In the genomic region with DNA sequence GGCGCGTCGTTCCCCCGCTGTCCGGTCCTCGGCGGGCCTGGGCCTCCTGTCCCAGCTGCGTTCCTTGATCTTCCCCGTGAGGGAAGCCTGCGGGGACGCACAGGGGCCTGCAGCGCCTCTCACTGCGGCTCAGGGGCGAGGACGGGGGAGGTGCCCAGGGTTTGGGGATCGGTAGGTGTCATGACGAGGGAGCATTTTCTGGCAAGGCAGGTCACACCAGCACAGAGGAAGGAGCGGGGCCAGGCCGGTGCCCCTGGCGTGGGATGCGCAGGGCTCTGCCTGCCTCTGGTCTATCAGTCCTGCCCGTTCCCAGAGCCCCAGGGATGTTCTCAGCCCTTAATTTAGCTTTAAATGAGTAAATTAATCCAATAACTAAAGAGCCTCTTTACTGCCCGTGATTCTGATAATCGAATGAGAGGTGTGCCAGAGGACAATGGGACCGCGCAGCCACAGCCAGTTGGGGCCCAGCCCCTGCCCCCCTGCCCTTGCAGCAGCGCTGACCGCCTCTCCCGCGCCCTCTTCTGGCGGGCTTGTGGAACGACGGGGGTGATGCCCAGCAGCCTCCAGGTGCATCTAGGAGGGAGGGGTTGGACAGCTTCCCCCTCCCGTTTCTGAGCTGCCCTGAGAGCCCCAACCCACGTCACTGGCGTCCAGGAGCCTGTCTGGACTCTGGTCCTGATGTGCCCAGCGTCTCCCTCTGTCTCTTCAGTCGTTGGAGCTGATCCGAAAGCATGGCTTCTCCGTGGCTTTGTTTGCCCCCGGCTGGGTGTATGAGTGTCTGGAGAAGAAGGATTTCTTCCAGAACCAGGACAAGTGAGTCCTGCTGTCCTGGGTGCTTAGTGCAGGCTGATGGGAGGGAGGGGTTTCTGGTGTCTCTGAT, we compare ENCODE assay signal across 8 cellular contexts. TPM values are rescaled to one million over a fixed set of nuclear protein-coding genes. Genes with fewer than 3 reads are reported as not detected.
DNase-seq lines count a peak whose midpoint lies in the region; ATAC-seq and TF ChIP-seq lines count a peak whose summit lies in the region.

No MANE protein-coding gene starts in this region.

- ATAC-seq in GM23338 (peak; percentile 88), RWPE2 (ENCODE audit: low read depth) (0 out of 3 replicates have a peak, but pooled peaks have one; percentile 40), GM18858 (IDR thresholded peaks at IDR 0.05; ENCODE audit: unreplicated experiment) (no peak), HG03571 (IDR thresholded peaks at IDR 0.05; ENCODE audit: unreplicated experiment) (no peak)
- ATAC-seq in activated naive CD8-positive, alpha-beta T cell treated with anti-CD3 and anti-CD28 coated beads, Interleukin-2, amount 50 U/mL, for 24 hours: no peak

- H3K9me3 Mint-ChIP-seq in GM23338: peaks cover 4% of the 10 kb centered on the region; the same call in 1 of the 3 replicates
- no peaks in the 10 kb centered on the region for H3K9me3 Mint-ChIP-seq in activated naive CD8-positive, alpha-beta T cell treated with anti-CD3 and anti-CD28 coated beads, Interleukin-2, amount 50 U/mL, for 24 hours

- no peaks in the 10 kb centered on the region for H3K9me3 ChIP-seq in RWPE2 (ENCODE audit: severe bottlenecking)
- no peaks in the 10 kb centered on the region for H3K9me3 ChIP-seq in hepatocyte (ENCODE audit: low read depth)

- H3K4me3 ChIP-seq in AG10803 (ENCODE audit: low read length) (no peak overlapping the region), GM23338 (no peak overlapping the region), RWPE2 (ENCODE audit: severe bottlenecking) (no peak overlapping the region), hepatocyte (no peak overlapping the region)

- H4K20me1 ChIP-seq in GM23338 (replicated peaks; ENCODE audit: insufficient read depth) (no peaks in the 10 kb centered on the region), hepatocyte (ENCODE audit: insufficient read depth, poor library complexity, severe bottlenecking) (no peaks in the 10 kb centered on the region)

- no peak overlapping the region for H3K27ac Mint-ChIP-seq in GM23338
- H3K27ac Mint-ChIP-seq in activated naive CD8-positive, alpha-beta T cell treated with anti-CD3 and anti-CD28 coated beads, Interleukin-2, amount 50 U/mL, for 24 hours: no peak overlapping the region

- TF ChIP-seq CTCF in AG10803 (conservative IDR thresholded peaks at IDR 0.05; ENCODE audit: low read length) (peak; percentile 77), GM23338 (conservative IDR thresholded peaks at IDR 0.05; ENCODE audit: low read depth in 2 of 2) (peak; percentile 89 to 90), RWPE2 (IDR thresholded peaks at IDR 0.05; ENCODE audit: poor library complexity, severe bottlenecking) (peak; percentile 79), hepatocyte (IDR thresholded peaks at IDR 0.05; ENCODE audit: poor library complexity) (peak; percentile 65)

- H3K4me1 ChIP-seq in GM23338 (ENCODE audit: insufficient read depth) (no peaks in the 10 kb centered on the region), RWPE2 (ENCODE audit: insufficient read depth, poor library complexity, severe bottlenecking) (no peaks in the 10 kb centered on the region), hepatocyte (ENCODE audit: insufficient read depth) (no peaks in the 10 kb centered on the region)

- H3K79me2 ChIP-seq in GM23338 (replicated peaks; ENCODE audit: insufficient read depth) (no peaks in the 10 kb centered on the region), hepatocyte (no peaks in the 10 kb centered on the region)

- peaks cover 42% of the 10 kb centered on the region for H3K36me3 Mint-ChIP-seq in GM23338 (ENCODE audit: low read depth)
- peaks cover 4% of the 10 kb centered on the region for H3K36me3 Mint-ChIP-seq in activated naive CD8-positive, alpha-beta T cell treated with anti-CD3 and anti-CD28 coated beads, Interleukin-2, amount 50 U/mL, for 24 hours (ENCODE audit: low read depth)

- H3K36me3 ChIP-seq in GM23338 (ENCODE audit: insufficient read depth): peaks cover 3% of the 10 kb centered on the region; the same call in 1 of the 2 replicates
- H3K36me3 ChIP-seq in RWPE2 (ENCODE audit: low read depth): peaks cover 42% of the 10 kb centered on the region
- no peaks in the 10 kb centered on the region for H3K36me3 ChIP-seq in hepatocyte (replicated peaks; ENCODE audit: insufficient read depth, low read depth)

- H2AFZ ChIP-seq in GM23338 (no peak overlapping the region), hepatocyte (no peak overlapping the region)

- H3K4me2 ChIP-seq in GM23338 (no peak overlapping the region), hepatocyte (no peak overlapping the region)

- H3K4me3 Mint-ChIP-seq in GM23338: no peak overlapping the region
- H3K4me3 Mint-ChIP-seq in activated naive CD8-positive, alpha-beta T cell treated with anti-CD3 and anti-CD28 coated beads, Interleukin-2, amount 50 U/mL, for 24 hours: no peak overlapping the region

- no peaks in the 10 kb centered on the region for H3K9me2 ChIP-seq in GM23338 (ENCODE audit: insufficient read depth)
- no peaks in the 10 kb centered on the region for H3K9me2 ChIP-seq in hepatocyte (replicated peaks; ENCODE audit: insufficient read depth)

- H3K27me3 Mint-ChIP-seq in GM23338 (ENCODE audit: insufficient read depth, low read depth, poor library complexity): peaks cover 7% of the 10 kb centered on the region
- H3K27me3 Mint-ChIP-seq in activated naive CD8-positive, alpha-beta T cell treated with anti-CD3 and anti-CD28 coated beads, Interleukin-2, amount 50 U/mL, for 24 hours: no peaks in the 10 kb centered on the region

- H3F3A ChIP-seq in GM23338 (replicated peaks; ENCODE audit: low read depth): no peaks in the 10 kb centered on the region

- 73% methylated on average over 41 of the region's 41 CpGs for WGBS in hepatocyte (ENCODE audit: low lambda C conversion rate, missing lambda C conversion rate)

- DNase-seq in AG10803 (ENCODE audit: low read depth): peak; percentile 20
- DNase-seq in GM23338 (ENCODE audit: low spot score): peak; percentile 78
- no peak for DNase-seq in RWPE2 (ENCODE audit: low spot score)
- peak; percentile 67 for DNase-seq in activated naive CD8-positive, alpha-beta T cell treated with anti-CD3 and anti-CD28 coated beads, Interleukin-2, amount 50 U/mL, for 24 hours
- DNase-seq in hepatocyte (ENCODE audit: low spot score): peak; percentile 73
- DNase-seq in stimulated activated CD4-positive, alpha-beta T cell treated with anti-CD3 and anti-CD28 coated beads, Interleukin-2, amount 100 ng/mL, for 48 hours: peak; percentile 52 to 53

- H3K27ac ChIP-seq in GM23338 (ENCODE audit: low read depth) (no peak overlapping the region), RWPE2 (ENCODE audit: poor library complexity, severe bottlenecking) (no peak overlapping the region), hepatocyte (no peak overlapping the region)

- no peaks in the 10 kb centered on the region for H3K4me1 Mint-ChIP-seq in GM23338
- H3K4me1 Mint-ChIP-seq in activated naive CD8-positive, alpha-beta T cell treated with anti-CD3 and anti-CD28 coated beads, Interleukin-2, amount 50 U/mL, for 24 hours: no peaks in the 10 kb centered on the region

- H3K27me3 ChIP-seq in GM23338 (ENCODE audit: insufficient read depth) (no peaks in the 10 kb centered on the region), RWPE2 (ENCODE audit: insufficient read depth, poor library complexity, severe bottlenecking) (no peaks in the 10 kb centered on the region), hepatocyte (no peaks in the 10 kb centered on the region)

TF ChIP-seq in GM23338, 12 proteins besides CTCF, POLR2A, EP300 and RAD21 (continues in another document):
- TF ChIP-seq EZH2phosphoT487 (IDR thresholded peaks at IDR 0.05; ENCODE audit: unreplicated experiment): no peak
- no peak for TF ChIP-seq ZNF114 (CRISPR knock-in tag; IDR thresholded peaks at IDR 0.05)
- TF ChIP-seq, protein P1, sequence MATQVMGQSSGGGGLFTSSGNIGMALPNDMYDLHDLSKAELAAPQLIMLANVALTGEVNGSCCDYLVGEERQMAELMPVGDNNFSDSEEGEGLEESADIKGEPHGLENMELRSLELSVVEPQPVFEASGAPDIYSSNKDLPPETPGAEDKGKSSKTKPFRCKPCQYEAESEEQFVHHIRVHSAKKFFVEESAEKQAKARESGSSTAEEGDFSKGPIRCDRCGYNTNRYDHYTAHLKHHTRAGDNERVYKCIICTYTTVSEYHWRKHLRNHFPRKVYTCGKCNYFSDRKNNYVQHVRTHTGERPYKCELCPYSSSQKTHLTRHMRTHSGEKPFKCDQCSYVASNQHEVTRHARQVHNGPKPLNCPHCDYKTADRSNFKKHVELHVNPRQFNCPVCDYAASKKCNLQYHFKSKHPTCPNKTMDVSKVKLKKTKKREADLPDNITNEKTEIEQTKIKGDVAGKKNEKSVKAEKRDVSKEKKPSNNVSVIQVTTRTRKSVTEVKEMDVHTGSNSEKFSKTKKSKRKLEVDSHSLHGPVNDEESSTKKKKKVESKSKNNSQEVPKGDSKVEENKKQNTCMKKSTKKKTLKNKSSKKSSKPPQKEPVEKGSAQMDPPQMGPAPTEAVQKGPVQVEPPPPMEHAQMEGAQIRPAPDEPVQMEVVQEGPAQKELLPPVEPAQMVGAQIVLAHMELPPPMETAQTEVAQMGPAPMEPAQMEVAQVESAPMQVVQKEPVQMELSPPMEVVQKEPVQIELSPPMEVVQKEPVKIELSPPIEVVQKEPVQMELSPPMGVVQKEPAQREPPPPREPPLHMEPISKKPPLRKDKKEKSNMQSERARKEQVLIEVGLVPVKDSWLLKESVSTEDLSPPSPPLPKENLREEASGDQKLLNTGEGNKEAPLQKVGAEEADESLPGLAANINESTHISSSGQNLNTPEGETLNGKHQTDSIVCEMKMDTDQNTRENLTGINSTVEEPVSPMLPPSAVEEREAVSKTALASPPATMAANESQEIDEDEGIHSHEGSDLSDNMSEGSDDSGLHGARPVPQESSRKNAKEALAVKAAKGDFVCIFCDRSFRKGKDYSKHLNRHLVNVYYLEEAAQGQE (IDR thresholded peaks at IDR 0.05; ENCODE audit: unreplicated experiment): no peak
- peak; percentile 24; the same call in 1 of the 2 replicates for TF ChIP-seq CREB1 (CRISPR knock-in tag; IDR thresholded peaks at IDR 0.05; ENCODE audit: low read depth)
- TF ChIP-seq, protein P2, sequence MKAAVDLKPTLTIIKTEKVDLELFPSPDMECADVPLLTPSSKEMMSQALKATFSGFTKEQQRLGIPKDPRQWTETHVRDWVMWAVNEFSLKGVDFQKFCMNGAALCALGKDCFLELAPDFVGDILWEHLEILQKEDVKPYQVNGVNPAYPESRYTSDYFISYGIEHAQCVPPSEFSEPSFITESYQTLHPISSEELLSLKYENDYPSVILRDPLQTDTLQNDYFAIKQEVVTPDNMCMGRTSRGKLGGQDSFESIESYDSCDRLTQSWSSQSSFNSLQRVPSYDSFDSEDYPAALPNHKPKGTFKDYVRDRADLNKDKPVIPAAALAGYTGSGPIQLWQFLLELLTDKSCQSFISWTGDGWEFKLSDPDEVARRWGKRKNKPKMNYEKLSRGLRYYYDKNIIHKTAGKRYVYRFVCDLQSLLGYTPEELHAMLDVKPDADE (IDR thresholded peaks at IDR 0.05): no peak

RNA-seq across cellular contexts. Expression of gene ENGASE, which starts 7.9 kb away (rescaled TPM):
- 23.9 and 27.1 TPM in 2 replicates for total RNA-seq in GM23338 (2014; rRNA removed; shearing (Covaris generic))
- polyA plus RNA-seq in GM23338 (2016; fragmentation: Nextera tagmentation; extraction: Ambion mirVana): 8.8 and 9.0 TPM in 2 replicates
- 17.5 and 34.0 TPM in 2 replicates for total RNA-seq in hepatocyte
- polyA plus RNA-seq in hepatocyte: 24.4 and 46.2 TPM in 2 replicates

RNA-seq across cellular contexts. Expression of gene C1QTNF1, which starts 58.6 kb away (rescaled TPM):
- total RNA-seq in GM23338 (2014; rRNA removed; shearing (Covaris generic)): 1.9 and 5.2 TPM in 2 replicates
- polyA plus RNA-seq in GM23338 (2016; fragmentation: Nextera tagmentation; extraction: Ambion mirVana) (1.1 and 1.5 TPM in 2 replicates), hepatocyte (13.3 and 14.7 TPM in 2 replicates)
- 9.5 and 12.8 TPM in 2 replicates for total RNA-seq in hepatocyte

Comparison
In these comparisons a context has a peak if more than half of its experiments do, and no peak if none do; other contexts are left out.
1. ATAC-seq: peak in GM23338 (single experiment) and RWPE2 (single experiment); none in activated naive CD8-positive, alpha-beta T cell treated with anti-CD3 and anti-CD28 coated beads, Interleukin-2, amount 50 U/mL, for 24 hours (single experiment), GM18858 (single experiment) and HG03571 (single experiment).
2. Peak in every context shown above with its lines, with median percentiles within 50 percentile points of each other: CTCF ChIP-seq.